16 cellular contexts compared by ENCODE assay signal in the genomic region with DNA sequence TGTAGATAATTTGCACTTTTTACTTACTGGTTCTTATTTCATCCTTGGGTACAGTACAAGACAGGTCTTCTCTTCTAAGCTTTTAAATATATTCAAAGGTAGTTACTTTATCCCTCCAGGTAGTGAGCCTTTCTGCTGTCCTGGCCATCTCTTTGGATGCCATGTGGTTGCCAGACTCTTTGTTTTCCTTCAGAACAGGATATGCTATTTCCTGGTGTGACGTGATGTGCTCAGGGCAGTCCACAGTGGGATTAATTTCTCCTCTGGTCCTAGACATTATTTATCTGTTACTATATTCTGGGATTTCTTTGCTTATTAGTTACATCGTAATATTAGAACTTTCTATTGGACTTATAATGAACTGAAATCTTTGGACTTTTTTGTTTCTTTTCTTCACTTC.
A peak's percentile ranks its signal among the peaks of the same experiment; 100 is the strongest.
DNase-seq lines count a peak whose midpoint lies in the region; TF ChIP-seq lines count a peak whose summit lies in the region.
"Had no signal": no experiment of that assay in that cellular context is flagged by ENCODE, and none has a peak within 500 bp of the region (broad histone marks: within the 10 kb centered on the region; RNA-seq: fewer than 3 reads in every experiment).

No MANE protein-coding gene starts in this region.

- peaks cover 17% of the 10 kb centered on the region for H3K36me3 ChIP-seq in rectal smooth muscle tissue (ENCODE audit: control insufficient read depth, insufficient read depth, low read length)

- peaks cover 47% of the 10 kb centered on the region for H3K4me1 Mint-ChIP-seq in activated CD4-positive, alpha-beta memory T cell treated with anti-CD3 and anti-CD28 coated beads, Interleukin-2, amount 10 ng/mL, durations not matched to agents 7 days and 5 days
- peaks cover 50 to 91% of the 10 kb centered on the region in 2 donors for H3K4me1 Mint-ChIP-seq in immature natural killer cell

- H3K27me3 ChIP-seq in rectal smooth muscle tissue (ENCODE audit: control insufficient read depth, insufficient read depth, low read length), result no peaks in the 10 kb centered on the region
- H3K27me3 ChIP-seq: gastroesophageal sphincter had no signal

- H3K9ac ChIP-seq in rectal smooth muscle tissue (ENCODE audit: low read length), result no peak overlapping the region

- CTCF ChIA-PET in activated CD4-positive, alpha-beta memory T cell treated with anti-CD3 and anti-CD28 coated beads, Interleukin-2, amount 10 ng/mL, durations not matched to agents 7 days and 5 days (lab: Charles Lee), result no interaction called here

- peak overlapping the region; percentile 38 for H3K27ac Mint-ChIP-seq in activated CD4-positive, alpha-beta memory T cell treated with anti-CD3 and anti-CD28 coated beads, Interleukin-2, amount 10 ng/mL, durations not matched to agents 7 days and 5 days
- peak overlapping the region; percentile 16 to 76 (median 36) for H3K27ac Mint-ChIP-seq in immature natural killer cell

- DNase-seq in DMS53 (lab: John Stamatoyannopoulos, UW) (peak; percentile 29), DMS53 treated with DMSO at 0.1 percent for 48 hours (lab: John Stamatoyannopoulos, UW; ENCODE audit: unreplicated experiment) (no peak), immature natural killer cell (no peak), GM20000 (ENCODE audit: low spot score) (no peak), AG20443 (ENCODE audit: low spot score) (no peak), NCI-H2171 (lab: John Stamatoyannopoulos, UW) (no peak)
- no peak for DNase-seq in activated CD4-positive, alpha-beta memory T cell treated with anti-CD3 and anti-CD28 coated beads, Interleukin-2, amount 10 ng/mL, durations not matched to agents 7 days and 5 days
- DNase-seq: 8988T; activated effector memory CD4-positive, alpha-beta T cell treated with Interleukin-2 at 50 U/mL for 16 hours; cortex of kidney; NCI-H1105 treated with DMSO at 0.1 percent for 48 hours; NCI-H748 treated with DMSO at 0.1 percent for 48 hours; posterior cingulate gyrus had no signal

- H3K27me3 Mint-ChIP-seq in activated CD4-positive, alpha-beta memory T cell treated with anti-CD3 and anti-CD28 coated beads, Interleukin-2, amount 10 ng/mL, durations not matched to agents 7 days and 5 days, result no peaks in the 10 kb centered on the region
- H3K27me3 Mint-ChIP-seq in immature natural killer cell (ENCODE audit: low read depth in 3 of 3), result peaks cover 0 to 2% (median 0%) of the 10 kb centered on the region in 3 donors

- no peaks in the 10 kb centered on the region for H3K9me3 Mint-ChIP-seq in activated CD4-positive, alpha-beta memory T cell treated with anti-CD3 and anti-CD28 coated beads, Interleukin-2, amount 10 ng/mL, durations not matched to agents 7 days and 5 days
- no peaks in the 10 kb centered on the region for H3K9me3 Mint-ChIP-seq in immature natural killer cell

- peak overlapping the region; percentile 18 for H3K27ac ChIP-seq in rectal smooth muscle tissue (ENCODE audit: low read depth, low read length)
- H3K27ac ChIP-seq: thoracic aorta had no signal

- H3K4me3 ChIP-seq in rectal smooth muscle tissue (ENCODE audit: low read length), result no peak overlapping the region
- H3K4me3 ChIP-seq: gastroesophageal sphincter, thoracic aorta had no signal

- H3K36me3 Mint-ChIP-seq in activated CD4-positive, alpha-beta memory T cell treated with anti-CD3 and anti-CD28 coated beads, Interleukin-2, amount 10 ng/mL, durations not matched to agents 7 days and 5 days (ENCODE audit: low read depth), result peaks cover 85% of the 10 kb centered on the region
- H3K36me3 Mint-ChIP-seq in immature natural killer cell, result peaks cover 0 to 10% (median 5%) of the 10 kb centered on the region in 3 donors

- peaks cover 9% of the 10 kb centered on the region for H3K4me1 ChIP-seq in rectal smooth muscle tissue (ENCODE audit: control insufficient read depth, insufficient read depth, low read length)

- no peak for TF ChIP-seq CTCF in GM20000 (IDR thresholded peaks at IDR 0.05; ENCODE audit: extremely low read depth, missing control alignments)

- H3K4me3 Mint-ChIP-seq in activated CD4-positive, alpha-beta memory T cell treated with anti-CD3 and anti-CD28 coated beads, Interleukin-2, amount 10 ng/mL, durations not matched to agents 7 days and 5 days, result no peak overlapping the region
- no peak overlapping the region for H3K4me3 Mint-ChIP-seq in immature natural killer cell

- POLR2A ChIA-PET in activated CD4-positive, alpha-beta memory T cell treated with anti-CD3 and anti-CD28 coated beads, Interleukin-2, amount 10 ng/mL, durations not matched to agents 7 days and 5 days (lab: Charles Lee), result interaction anchor here (1.3 kb wide), 1 partner anchor 11 kb away, joined by 4 read pairs; no protein-coding TSS in a partner anchor
